Comparison of ENCODE assay signal across 6 cellular contexts in genomic region chr19:32833388-32833787, GRCh38. TPM values are rescaled to one million over a fixed set of nuclear protein-coding genes. Genes with fewer than 3 reads are reported as not detected.
"Had no signal": no experiment of that assay in that cellular context is flagged by ENCODE, and none has a peak within 500 bp of the region (broad histone marks: within the 10 kb centered on the region; RNA-seq: fewer than 3 reads in every experiment).

No MANE protein-coding gene starts in this region.

RNA-seq across cellular contexts. Expression of gene SLC7A9, which starts 36.2 kb away (rescaled TPM):
- total RNA-seq: OCI-LY7, PC-3, Right ventricle myocardium superior, RPMI7951, SJCRH30, SJSA1 had no signal
